Comparison of ENCODE assay signal across 7 cellular contexts in genomic region chr20:36605309-36606170, GRCh38. TPM values are rescaled to one million over a fixed set of nuclear protein-coding genes. Genes with fewer than 3 reads are reported as not detected.
A peak's percentile ranks its signal among the peaks of the same experiment; 100 is the strongest.
DNase-seq lines count a peak whose midpoint lies in the region; ATAC-seq, FAIRE-seq and TF ChIP-seq lines count a peak whose summit lies in the region.

Gene RAB5IF (plus strand): TSS chr20:36605779. CDS start chr20:36605952, 173 bp downstream.

- H3K4me3 ChIP-seq in astrocyte (ENCODE audit: insufficient read depth, low read depth, low read length) = peak within 1 kb of the TSS; percentile 86

- FAIRE-seq in astrocyte (lab: Jason Lieb, UNC) = peak; percentile 71

- peaks cover 23% of the 10 kb centered on the region for H3K4me1 Mint-ChIP-seq in T-helper 2 cell treated with Interferon-gamma antibody and Interleukin-4, amounts not matched to agents 5 μg/mL and 100 μg/mL, for 36 hours (ENCODE audit: low read depth)
- peaks cover 7% of the 10 kb centered on the region for H3K4me1 Mint-ChIP-seq in astrocyte (ENCODE audit: low read depth, unreplicated experiment)

- H3K9me3 Mint-ChIP-seq in T-helper 2 cell treated with Interferon-gamma antibody and Interleukin-4, amounts not matched to agents 5 μg/mL and 100 μg/mL, for 36 hours = no peaks in the 10 kb centered on the region
- no peaks in the 10 kb centered on the region for H3K9me3 Mint-ChIP-seq in astrocyte (ENCODE audit: unreplicated experiment)

- H3K27ac Mint-ChIP-seq in T-helper 2 cell treated with Interferon-gamma antibody and Interleukin-4, amounts not matched to agents 5 μg/mL and 100 μg/mL, for 36 hours = peak within 1 kb of the TSS; percentile 94
- peak within 1 kb of the TSS; percentile 83 for H3K27ac Mint-ChIP-seq in astrocyte (ENCODE audit: unreplicated experiment)

- H3K4me3 Mint-ChIP-seq in T-helper 2 cell treated with Interferon-gamma antibody and Interleukin-4, amounts not matched to agents 5 μg/mL and 100 μg/mL, for 36 hours = peak within 1 kb of the TSS; percentile 98
- H3K4me3 Mint-ChIP-seq in astrocyte (ENCODE audit: unreplicated experiment) = peak within 1 kb of the TSS; percentile 99

- no peaks in the 10 kb centered on the region for H3K27me3 Mint-ChIP-seq in T-helper 2 cell treated with Interferon-gamma antibody and Interleukin-4, amounts not matched to agents 5 μg/mL and 100 μg/mL, for 36 hours (ENCODE audit: low read depth)
- peaks cover 1% of the 10 kb centered on the region for H3K27me3 Mint-ChIP-seq in astrocyte (ENCODE audit: low read depth, unreplicated experiment)

- H3K4me2 ChIP-seq in astrocyte (ENCODE audit: low read length) = peak within 1 kb of the TSS; percentile 84

- peak; percentile 90 for ATAC-seq in GM18498 (IDR thresholded peaks at IDR 0.05; ENCODE audit: unreplicated experiment)
- ATAC-seq in HG02943 (IDR thresholded peaks at IDR 0.05; ENCODE audit: low read depth, unreplicated experiment) = peak; percentile 76

- H3K27me3 ChIP-seq in astrocyte (ENCODE audit: insufficient read depth, low read length) = no peaks in the 10 kb centered on the region

- peaks cover 33% of the 10 kb centered on the region for H3K79me2 ChIP-seq in astrocyte (ENCODE audit: insufficient read depth, low read length)

- peaks cover 34% of the 10 kb centered on the region for H3K36me3 Mint-ChIP-seq in T-helper 2 cell treated with Interferon-gamma antibody and Interleukin-4, amounts not matched to agents 5 μg/mL and 100 μg/mL, for 36 hours (ENCODE audit: low read depth)
- H3K36me3 Mint-ChIP-seq in astrocyte (ENCODE audit: low read depth, unreplicated experiment) = peaks cover 2% of the 10 kb centered on the region

- peak within 1 kb of the TSS; percentile 64 for H3K27ac ChIP-seq in astrocyte (ENCODE audit: low read depth, low read length)

- H3K36me3 ChIP-seq in astrocyte (ENCODE audit: insufficient read depth, low read length) = peaks cover 17% of the 10 kb centered on the region

- peak within 1 kb of the TSS; percentile 92 for H3K9ac ChIP-seq in astrocyte (ENCODE audit: low read length)

- peaks cover 21% of the 10 kb centered on the region for H3K4me1 ChIP-seq in astrocyte (ENCODE audit: insufficient read depth, low read length)

- peak within 1 kb of the TSS; percentile 98 for H2AFZ ChIP-seq in astrocyte (ENCODE audit: low read depth, low read length)

- no peaks in the 10 kb centered on the region for H3K9me3 ChIP-seq in astrocyte (ENCODE audit: insufficient read depth, low read depth, low read length)

- H4K20me1 ChIP-seq in astrocyte (ENCODE audit: insufficient read depth, low read length) = peaks cover 32% of the 10 kb centered on the region

- DNase-seq in NCI-H187 treated with DMSO at 0.1 percent for 48 hours (lab: John Stamatoyannopoulos, UW) (peak; percentile 90), astrocyte (ENCODE audit: low read depth) (peak; percentile 91), hepatic stellate cell (ENCODE audit: low spot score) (peak; percentile 95), renal cortical epithelial cell (ENCODE audit: low read depth) (peak; percentile 95)
- DNase-seq in T-helper 2 cell treated with Interferon-gamma antibody and Interleukin-4, amounts not matched to agents 5 μg/mL and 100 μg/mL, for 36 hours (ENCODE audit: low spot score) = peak; percentile 99

- TF ChIP-seq CTCF in astrocyte (IDR thresholded peaks at IDR 0.05; ENCODE audit: insufficient read depth, low read depth, low read length) = peak; percentile 69

RNA-seq across cellular contexts. Expression of gene RAB5IF, which starts in this region (rescaled TPM):
- total RNA-seq in astrocyte (105 and 117 TPM in 2 replicates), renal cortical epithelial cell (97.6 and 117 TPM in 2 replicates)

Comparison
In these comparisons a context has a peak if more than half of its experiments do, and no peak if none do; other contexts are left out.
1. Peak in every context shown above with its lines: DNase-seq, ATAC-seq, H3K4me3 ChIP-seq and H3K27ac ChIP-seq.